Comparison of ENCODE assay signal across 11 cellular contexts in genomic region chr16:85465328-85466307, GRCh38.
A peak's percentile ranks its signal among the peaks of the same experiment; 100 is the strongest.
DNase-seq lines count a peak whose midpoint lies in the region; ATAC-seq and TF ChIP-seq lines count a peak whose summit lies in the region.
"Had no signal": no experiment of that assay in that cellular context is flagged by ENCODE, and none has a peak within 500 bp of the region (broad histone marks: within the 10 kb centered on the region; RNA-seq: fewer than 3 reads in every experiment).

No MANE protein-coding gene starts in this region.

- H3K36me3 ChIP-seq in parathyroid adenoma (ENCODE audit: control insufficient read depth, insufficient read depth, low read length), result no peaks in the 10 kb centered on the region
- H3K36me3 ChIP-seq: ascending aorta, pancreas had no signal

- H3K9me3 ChIP-seq in parathyroid adenoma (ENCODE audit: control insufficient read depth, low read length), result no peaks in the 10 kb centered on the region
- H3K9me3 ChIP-seq: ascending aorta, pancreas had no signal

- ATAC-seq in GM21619 (IDR thresholded peaks at IDR 0.05; ENCODE audit: unreplicated experiment), result no peak
- no peak for ATAC-seq in GM21423 (IDR thresholded peaks at IDR 0.05; ENCODE audit: unreplicated experiment)

- H2AFZ ChIP-seq in parathyroid adenoma, result no peak overlapping the region

- H3K79me2 ChIP-seq in parathyroid adenoma, result peaks cover 41% of the 10 kb centered on the region

- TF ChIP-seq CTCF in fibroblast of pulmonary artery (IDR thresholded peaks at IDR 0.05; ENCODE audit: low read length, missing control alignments), result no peak
- no peak for TF ChIP-seq CTCF in parathyroid adenoma (IDR thresholded peaks at IDR 0.05)

- H3K9ac ChIP-seq in parathyroid adenoma, result no peak overlapping the region

- H3K27me3 ChIP-seq in parathyroid adenoma (ENCODE audit: control insufficient read depth, insufficient read depth, low read length), result no peaks in the 10 kb centered on the region
- H3K27me3 ChIP-seq: ascending aorta, pancreas had no signal

- peak overlapping the region; percentile 96 for H3K27ac ChIP-seq in parathyroid adenoma
- H3K27ac ChIP-seq: ascending aorta, pancreas had no signal

- H3K4me3 ChIP-seq in fibroblast of pulmonary artery (replicated peaks; ENCODE audit: low read depth, low read length), result no peak overlapping the region
- no peak overlapping the region for H3K4me3 ChIP-seq in parathyroid adenoma (ENCODE audit: low read depth, low read length)
- H3K4me3 ChIP-seq: ascending aorta, pancreas had no signal

- H3K4me1 ChIP-seq in parathyroid adenoma, result peaks cover 40% of the 10 kb centered on the region

- DNase-seq in EL (peak; percentile 45), NCI-H69 (lab: John Stamatoyannopoulos, UW) (peak; percentile 62), fibroblast of pulmonary artery (ENCODE audit: low read depth) (peak; percentile 36), amygdala (lab: John Stamatoyannopoulos, UW) (no peak), NCI-H526 treated with DMSO at 0.1 percent for 48 hours (lab: John Stamatoyannopoulos, UW) (no peak)
- DNase-seq: activated CD4-positive, alpha-beta T cell treated with anti-CD3 and anti-CD28 coated beads, Interleukin-2, amount 50 U/mL, for 4 hours had no signal

- peak overlapping the region; percentile 66 for H3K4me2 ChIP-seq in parathyroid adenoma (ENCODE audit: low read length)

Comparison
In these comparisons a context has a peak if more than half of its experiments do, and no peak if none do; other contexts are left out.
1. DNase-seq: peak in EL (single experiment), NCI-H69 (single experiment) and fibroblast of pulmonary artery (single experiment); none in amygdala (0 of 56) and NCI-H526 treated with DMSO at 0.1 percent for 48 hours (single experiment).